14 cellular contexts compared by ENCODE assay signal in genomic region chr5:149438281-149438680, GRCh38. TPM values are rescaled to one million over a fixed set of nuclear protein-coding genes. Genes with fewer than 3 reads are reported as not detected.
A peak's percentile ranks its signal among the peaks of the same experiment; 100 is the strongest.
DNase-seq lines count a peak whose midpoint lies in the region; ATAC-seq and TF ChIP-seq lines count a peak whose summit lies in the region.
"Had no signal": no experiment of that assay in that cellular context is flagged by ENCODE, and none has a peak within 500 bp of the region (broad histone marks: within the 10 kb centered on the region; RNA-seq: fewer than 3 reads in every experiment).

No MANE protein-coding gene starts in this region.

- DNase-seq in PC-3 (no peak), prostate gland (ENCODE audit: low spot score) (no peak), COLO668 (lab: John Stamatoyannopoulos, UW; ENCODE audit: unreplicated experiment) (no peak), C1 segment of cervical spinal cord (lab: John Stamatoyannopoulos, UW) (no peak)
- DNase-seq: DMS79, KBM-7, NCI-H1092 treated with DMSO at 0.1 percent for 48 hours, NCI-H1694 had no signal

- peak overlapping the region; percentile 76 for H3K27ac ChIP-seq in C4-2B
- peak overlapping the region; percentile 89 for H3K27ac ChIP-seq in PC-3 (ENCODE audit: low read length)
- peak overlapping the region; percentile 63 to 90 for H3K27ac ChIP-seq in esophagus (ENCODE audit: low read depth in 2 of 2, low read length in 1 of 2)
- H3K27ac ChIP-seq in prostate gland = peak overlapping the region; percentile 64 to 86

- H3K36me3 ChIP-seq in PC-3 (ENCODE audit: low read depth, low read length) = no peaks in the 10 kb centered on the region
- H3K36me3 ChIP-seq in esophagus (ENCODE audit: control insufficient read depth in 2 of 2, insufficient read depth in 2 of 2, low read length in 1 of 2) = no peaks in the 10 kb centered on the region
- no peaks in the 10 kb centered on the region for H3K36me3 ChIP-seq in prostate gland

- peak overlapping the region; percentile 2; the same call in 1 of the 2 replicates for H3K4me2 ChIP-seq in PC-3 (ENCODE audit: low read length)

- H3K4me1 ChIP-seq in PC-3 (ENCODE audit: insufficient read depth, low read length) (peaks cover 38% of the 10 kb centered on the region), esophagus (ENCODE audit: control insufficient read depth in 2 of 2, insufficient read depth in 2 of 2, low read length in 1 of 2) (peaks cover 0 to 31% of the 10 kb centered on the region in 2 donors), prostate gland (replicated peaks) (peaks cover 13% of the 10 kb centered on the region)

- TF ChIP-seq CTCF in C4-2B (conservative IDR thresholded peaks at IDR 0.05) (no peak), PC-3 (conservative IDR thresholded peaks at IDR 0.05; ENCODE audit: low read depth, low read length) (no peak), prostate gland (IDR thresholded peaks at IDR 0.05) (no peak)

- peaks cover 5% of the 10 kb centered on the region for H3F3A ChIP-seq in PC-3 (ENCODE audit: low read length, unreplicated experiment)

- H3K9me3 ChIP-seq in PC-3 (ENCODE audit: low read length) = no peaks in the 10 kb centered on the region
- H3K9me3 ChIP-seq in esophagus (ENCODE audit: control insufficient read depth in 2 of 2, insufficient read depth in 1 of 2, low read depth in 1 of 2, low read length in 1 of 2) = no peaks in the 10 kb centered on the region
- H3K9me3 ChIP-seq in prostate gland = no peaks in the 10 kb centered on the region

- WGBS in esophagus, 2 donors = 84 to 86% methylated on average over 5 of the region's 5 CpGs
- 90% methylated on average over 5 of the region's 5 CpGs for WGBS in prostate gland

- H3K27me3 ChIP-seq in PC-3 (ENCODE audit: low read length) (no peaks in the 10 kb centered on the region), esophagus (ENCODE audit: control insufficient read depth in 1 of 2, insufficient read depth in 2 of 2, low read length in 2 of 2) (no peaks in the 10 kb centered on the region), prostate gland (replicated peaks; ENCODE audit: insufficient read depth) (no peaks in the 10 kb centered on the region)

- H3K79me2 ChIP-seq in PC-3 (ENCODE audit: low read length) = no peaks in the 10 kb centered on the region

- BruUV-seq in PC-3 (replicated peaks; lab: Mats Ljungman, UMichigan) = no TSS peak

- H4K20me1 ChIP-seq in PC-3 (ENCODE audit: low read length) = no peaks in the 10 kb centered on the region

- intact Hi-C loops in PC-3 (cut with micrococcal nuclease) = loop anchor here (2.0 kb wide), 1 partner anchor 125 kb away; no protein-coding TSS in a partner anchor
- intact Hi-C loops in prostate gland (cut with DNase I) = no loop called here

- TF ChIP-seq POLR2A in prostate gland (IDR thresholded peaks at IDR 0.05) = no peak

- H3K9ac ChIP-seq in PC-3 (ENCODE audit: low read length) = peak overlapping the region; percentile 48

- CTCF ChIA-PET in PC-3 (lab: Charles Lee) = interaction anchor here (1.0 to 1.5 kb wide), 2 partner anchors 63 to 83 kb away, joined by 3 to 4 read pairs; no protein-coding TSS in a partner anchor

- ATAC-seq in PC-3 = no peak
- no peak for ATAC-seq in GM19397 (IDR thresholded peaks at IDR 0.05; ENCODE audit: unreplicated experiment)
- no peak for ATAC-seq in HG03521 (IDR thresholded peaks at IDR 0.05; ENCODE audit: unreplicated experiment)

- H3K4me3 ChIP-seq in PC-3 (ENCODE audit: low read length) (no peak overlapping the region), esophagus (ENCODE audit: low read depth in 1 of 2, low read length in 2 of 2) (no peak overlapping the region), prostate gland (no peak overlapping the region)

- H3K9me2 ChIP-seq in PC-3 (replicated peaks; ENCODE audit: low read length) = no peaks in the 10 kb centered on the region

- POLR2A ChIA-PET in PC-3 (lab: Charles Lee; ENCODE audit: unreplicated experiment) = interaction anchor here (0.6 to 0.8 kb wide), 3 partner anchors 93 to 998 kb away, joined by 3 to 4 read pairs (median 3); partner anchors contain the start of gene CSNK1A1

- no peak overlapping the region for H2AFZ ChIP-seq in PC-3 (ENCODE audit: low read length)

RNA-seq across cellular contexts. Expression of gene IL17B, which starts 59.2 kb away (rescaled TPM):
- total RNA-seq in PC-3 (2014; rRNA removed) (not detected in 2 replicates), prostate gland (1 to 10 TPM in 1 of 2 donors, not detected in 1; 9.3 TPM)
- 1 to 10 TPM; 1.4 TPM for polyA plus RNA-seq in esophagus
- total RNA-seq: MCF 10A, NCI-H460 had no signal
